ENCODE assay signal across 11 cellular contexts in genomic region chr22:36340621-36341020, GRCh38. TPM values are rescaled to one million over a fixed set of nuclear protein-coding genes. Genes with fewer than 3 reads are reported as not detected.
A peak's percentile ranks its signal among the peaks of the same experiment; 100 is the strongest.
DNase-seq lines count a peak whose midpoint lies in the region; ATAC-seq and TF ChIP-seq lines count a peak whose summit lies in the region.
"Had no signal": no experiment of that assay in that cellular context is flagged by ENCODE, and none has a peak within 500 bp of the region (broad histone marks: within the 10 kb centered on the region; RNA-seq: fewer than 3 reads in every experiment).

No MANE protein-coding gene starts in this region.

- H3K4me1 ChIP-seq in left ventricle myocardium inferior (peaks cover 100% of the 10 kb centered on the region), vagina (peaks cover 84% of the 10 kb centered on the region)
- peaks cover 73% of the 10 kb centered on the region for H3K4me1 ChIP-seq in effector memory CD4-positive, alpha-beta T cell (ENCODE audit: control insufficient read depth, insufficient read depth, low read length, poor library complexity, severe bottlenecking)

- H3K36me3 Mint-ChIP-seq in naive thymus-derived CD8-positive, alpha-beta T cell: peaks cover 11 to 90% (median 21%) of the 10 kb centered on the region in 3 donors

- ATAC-seq in Right ventricle myocardium inferior: no peak
- peak; percentile 11 to 18 for ATAC-seq in naive thymus-derived CD8-positive, alpha-beta T cell

- DNase-seq in left ventricle myocardium inferior: no peak
- DNase-seq in Right ventricle myocardium inferior (ENCODE audit: missing footprints): no peak
- no peak for DNase-seq in effector memory CD4-positive, alpha-beta T cell
- DNase-seq in naive thymus-derived CD8-positive, alpha-beta T cell: no peak
- DNase-seq in vagina (ENCODE audit: extremely low spot score in 2 of 2): no peak
- DNase-seq in posterior vena cava (ENCODE audit: low spot score): no peak
- DNase-seq in GM19238 (ENCODE audit: insufficient read length, low spot score): no peak
- DNase-seq in COLO829 (ENCODE audit: low spot score): no peak
- DNase-seq: HCEC 1CT, NCI-H226, posterior cingulate gyrus had no signal

- TF ChIP-seq CTCF in left ventricle myocardium inferior (IDR thresholded peaks at IDR 0.05; ENCODE audit: borderline replicate concordance) (no peak), vagina (IDR thresholded peaks at IDR 0.05) (no peak)

- no peaks in the 10 kb centered on the region for H3K9me3 Mint-ChIP-seq in naive thymus-derived CD8-positive, alpha-beta T cell

- H3K27me3 Mint-ChIP-seq in naive thymus-derived CD8-positive, alpha-beta T cell: no peaks in the 10 kb centered on the region

- H3K27me3 ChIP-seq in left ventricle myocardium inferior (ENCODE audit: low read depth): no peaks in the 10 kb centered on the region
- H3K27me3 ChIP-seq in effector memory CD4-positive, alpha-beta T cell (replicated peaks; ENCODE audit: control insufficient read depth, insufficient read depth, low read length, poor library complexity, severe bottlenecking): no peaks in the 10 kb centered on the region
- H3K27me3 ChIP-seq in vagina: no peaks in the 10 kb centered on the region

- intact Hi-C loops in left ventricle myocardium inferior (cut with micrococcal nuclease) (no loop called here), Right ventricle myocardium inferior (cut with DNase I) (no loop called here), vagina (cut with DNase I) (loop anchor here (5.0 kb wide), 1 partner anchor 42 kb away; no protein-coding TSS in a partner anchor), posterior vena cava (cut with DNase I) (no loop called here)

- H3K4me3 Mint-ChIP-seq in naive thymus-derived CD8-positive, alpha-beta T cell: peak overlapping the region in 9 of 10 donors; percentile 52 to 79 (median 66)

- H3K4me1 Mint-ChIP-seq in naive thymus-derived CD8-positive, alpha-beta T cell: peaks cover 49 to 97% (median 88%) of the 10 kb centered on the region in 4 donors

- peak overlapping the region; percentile 100 for H3K27ac ChIP-seq in left ventricle myocardium inferior (replicated peaks)
- peak overlapping the region; percentile 54 for H3K27ac ChIP-seq in effector memory CD4-positive, alpha-beta T cell (ENCODE audit: insufficient read depth, low read length, poor library complexity, severe bottlenecking)
- peak overlapping the region; percentile 64 for H3K27ac ChIP-seq in vagina

- TF ChIP-seq POLR2A in vagina (IDR thresholded peaks at IDR 0.05): no peak

- H3K9me3 ChIP-seq in left ventricle myocardium inferior (replicated peaks): no peaks in the 10 kb centered on the region
- no peaks in the 10 kb centered on the region for H3K9me3 ChIP-seq in effector memory CD4-positive, alpha-beta T cell (ENCODE audit: control insufficient read depth, low read length)
- no peaks in the 10 kb centered on the region for H3K9me3 ChIP-seq in vagina

- POLR2A ChIA-PET in naive thymus-derived CD8-positive, alpha-beta T cell (lab: Charles Lee): interaction anchor here (0.9 to 50.0 kb wide), 6 partner anchors 9 to 52 kb away, joined by 3 to 2215 read pairs (median 10); partner anchors contain the start of gene MYH9

- H3K27ac Mint-ChIP-seq in naive thymus-derived CD8-positive, alpha-beta T cell: peak overlapping the region; percentile 91 to 99 (median 96)

- peaks cover 80% of the 10 kb centered on the region for H3K36me3 ChIP-seq in left ventricle myocardium inferior
- H3K36me3 ChIP-seq in effector memory CD4-positive, alpha-beta T cell (ENCODE audit: control insufficient read depth, insufficient read depth, low read length): peaks cover 64% of the 10 kb centered on the region
- H3K36me3 ChIP-seq in vagina: peaks cover 0 to 36% of the 10 kb centered on the region in 2 donors

- H3K4me3 ChIP-seq in left ventricle myocardium inferior (no peak overlapping the region), vagina (no peak overlapping the region)
- no peak overlapping the region for H3K4me3 ChIP-seq in effector memory CD4-positive, alpha-beta T cell (ENCODE audit: insufficient read depth, low read depth, low read length, poor library complexity, severe bottlenecking)

RNA-seq across cellular contexts. Expression of gene MYH9, which starts 47.1 kb away (rescaled TPM):
- 150 TPM for total RNA-seq in left ventricle myocardium inferior
- 180 TPM for total RNA-seq in Right ventricle myocardium inferior
- total RNA-seq in naive thymus-derived CD8-positive, alpha-beta T cell: 100 to 1,000 TPM; 711 to 718 TPM
- polyA plus RNA-seq in naive thymus-derived CD8-positive, alpha-beta T cell: 100 to 1,000 TPM in 2 of 3 donors, 10 to 100 TPM in 1; 51.2 to 389 (median 105) TPM
- 333 TPM for total RNA-seq in vagina
- total RNA-seq in posterior vena cava: 100 to 1,000 TPM; 831 to 938 TPM
